ENCODE assay signal across 16 cellular contexts in the genomic region with DNA sequence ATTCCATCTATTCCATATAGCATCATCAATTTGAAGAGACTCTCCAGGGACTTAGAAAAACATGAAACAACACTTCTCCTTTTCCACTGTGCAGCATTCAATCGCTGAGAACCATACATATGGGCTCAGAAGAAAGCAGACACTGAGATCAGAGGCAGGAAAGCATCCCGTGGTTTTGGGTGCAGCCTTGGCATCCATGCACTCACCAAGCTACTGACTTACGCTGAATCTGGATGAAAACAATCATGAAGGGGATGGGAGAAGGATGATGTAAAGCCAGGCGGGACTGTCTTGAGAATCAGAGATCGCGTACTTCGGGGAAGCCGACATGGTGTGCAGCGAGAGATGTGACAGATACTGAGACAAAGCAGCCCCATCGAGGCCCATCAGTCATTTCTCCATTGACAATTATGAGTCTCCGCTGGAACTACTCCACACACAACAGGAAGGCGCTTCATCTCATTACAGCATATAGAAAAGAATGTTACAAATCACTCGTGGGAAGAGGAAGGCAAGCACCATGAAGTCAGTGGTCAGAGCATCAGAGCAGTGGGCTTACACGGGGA.
"Had no signal": no experiment of that assay in that cellular context is flagged by ENCODE, and none has a peak within 500 bp of the region (broad histone marks: within the 10 kb centered on the region; RNA-seq: fewer than 3 reads in every experiment).

No MANE protein-coding gene starts in this region.

- H3K4me3 ChIP-seq: cardiac muscle cell, esophagus squamous epithelium, left ventricle myocardium inferior, psoas muscle, vagina had no signal

- H3K36me3 Mint-ChIP-seq: WTC11 had no signal

- ATAC-seq: activated CD8-positive, alpha-beta T cell treated with anti-CD3 and anti-CD28 coated beads for 36 hours; psoas muscle; sciatic nerve; WTC11 had no signal

- H3K4me1 ChIP-seq: psoas muscle had no signal

- H3K4me3 Mint-ChIP-seq: activated CD8-positive, alpha-beta T cell treated with anti-CD3 and anti-CD28 coated beads for 36 hours; activated naive CD8-positive, alpha-beta T cell; natural killer cell treated with Interleukin-12 subunit alpha and Interleukin-12 subunit beta and Interleukin-15 and Interleukin-18, amount 100 ng/mL, for 72 hours; T-helper 1 cell treated with Interleukin-12 subunit alpha and Interleukin-12 subunit beta and Interleukin-4 antibody, amounts not matched to agents 30 μg/mL and 1 μg/mL, for 36 hours; WTC11 had no signal

- H3K27ac Mint-ChIP-seq: activated CD8-positive, alpha-beta T cell treated with anti-CD3 and anti-CD28 coated beads for 36 hours; activated naive CD8-positive, alpha-beta T cell; activated T-helper 2 cell treated with anti-CD3 and anti-CD28 coated beads, Interferon-gamma antibody, Interleukin-2, Interleukin-4, amounts not matched to agents 10 μg/mL and 5 μg/mL and 100 μg/mL, durations not matched to agents 14 hours and 24 hours and 36 hours; T-helper 1 cell treated with Interleukin-12 subunit alpha and Interleukin-12 subunit beta and Interleukin-4 antibody, amounts not matched to agents 30 μg/mL and 1 μg/mL, for 36 hours; WTC11 had no signal

- H3K9me3 Mint-ChIP-seq: natural killer cell treated with Interleukin-12 subunit alpha and Interleukin-12 subunit beta and Interleukin-15 and Interleukin-18, amount 100 ng/mL, for 72 hours; WTC11 had no signal

- H3K9me3 ChIP-seq: esophagus squamous epithelium, left ventricle myocardium inferior, psoas muscle, vagina had no signal

- H3K27me3 ChIP-seq: cardiac muscle cell, vagina had no signal

- H3K27ac ChIP-seq: cardiac muscle cell, esophagus squamous epithelium, left ventricle myocardium inferior, psoas muscle, vagina had no signal

- DNase-seq: activated CD8-positive, alpha-beta T cell treated with anti-CD3 and anti-CD28 coated beads for 36 hours; esophagus squamous epithelium; foreskin melanocyte; kidney; left ventricle myocardium inferior; mesenchymal stem cell; psoas muscle; stimulated activated CD4-positive, alpha-beta T cell treated with anti-CD3 and anti-CD28 coated beads, Interleukin-2, amount 100 ng/mL, for 48 hours had no signal

- H3K36me3 ChIP-seq: cardiac muscle cell, esophagus squamous epithelium, left ventricle myocardium inferior, vagina had no signal

- H3K27me3 Mint-ChIP-seq: activated naive CD8-positive, alpha-beta T cell had no signal
